ENCODE assay signal across 12 cellular contexts in the genomic region with DNA sequence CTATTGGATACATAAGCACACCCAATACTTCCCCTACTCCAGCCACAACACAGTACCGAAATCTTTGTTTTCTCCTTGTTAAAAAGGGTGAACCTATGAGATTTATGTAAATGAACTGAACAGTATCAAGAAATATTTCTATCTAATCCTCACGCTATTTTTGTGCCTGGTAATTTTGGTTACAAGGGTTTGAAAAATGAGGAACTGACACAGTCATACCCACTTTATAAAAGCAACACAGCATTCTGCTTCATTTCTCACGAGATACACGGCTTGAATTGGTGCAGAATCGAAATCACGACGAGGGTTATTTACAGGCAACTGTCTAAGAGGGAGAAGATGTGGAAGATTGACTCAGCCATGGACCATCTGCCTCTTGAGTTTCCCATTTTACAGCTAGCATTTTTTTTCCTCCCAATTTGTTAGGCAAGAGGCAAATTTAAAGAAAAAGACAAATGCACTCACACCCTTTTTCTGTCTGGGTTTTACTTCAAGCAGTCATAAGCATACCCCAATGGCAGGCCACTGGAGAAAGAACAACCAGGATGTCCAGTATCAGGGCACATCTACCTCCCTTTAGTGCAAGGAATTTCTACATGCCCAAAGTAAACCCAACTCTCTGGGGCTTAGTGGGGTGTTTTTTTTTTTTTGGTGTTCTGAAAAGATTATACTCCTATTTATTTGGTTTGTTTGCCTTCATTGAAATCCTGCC.
DNase-seq lines count a peak whose midpoint lies in the region; ATAC-seq and TF ChIP-seq lines count a peak whose summit lies in the region.
"Had no signal": no experiment of that assay in that cellular context is flagged by ENCODE, and none has a peak within 500 bp of the region (broad histone marks: within the 10 kb centered on the region; RNA-seq: fewer than 3 reads in every experiment).

No MANE protein-coding gene starts in this region.

- DNase-seq in Ammon's horn (ENCODE audit: low spot score), result peak; percentile 41
- peak; percentile 24 for DNase-seq in NB4 (ENCODE audit: low read depth)
- no peak for DNase-seq in ACHN
- no peak for DNase-seq in head of caudate nucleus
- no peak for DNase-seq in NCI-H1105 treated with DMSO at 0.1 percent for 48 hours (lab: John Stamatoyannopoulos, UW)
- no peak for DNase-seq in NCI-H1694 (lab: John Stamatoyannopoulos, UW)
- DNase-seq: adrenal gland, GM23248, NCI-H2081 had no signal

- intact Hi-C loops in head of caudate nucleus (cut with DNase I), result no loop called here

- no peak for TF ChIP-seq POLR2A in NB4 (IDR thresholded peaks at IDR 0.05; ENCODE audit: extremely low read depth, insufficient read length)

- no peak overlapping the region for H3K4me3 ChIP-seq in NB4 (ENCODE audit: low read depth, low read length)
- H3K4me3 ChIP-seq: adrenal gland, GM23248 had no signal

- no peak for TF ChIP-seq CTCF in NB4 (IDR thresholded peaks at IDR 0.05; ENCODE audit: low read depth, low read length)

- in situ Hi-C loops in ACHN (cut with HindIII; ENCODE audit: low pct_ligation_motif_present, low pct_unique_long_range_greater_than_20kb, low sequenced_read_pairs), result no loop called here

- ATAC-seq in GM19328 (IDR thresholded peaks at IDR 0.05; ENCODE audit: unreplicated experiment) (peak; percentile 91), HG02943 (IDR thresholded peaks at IDR 0.05; ENCODE audit: low read depth, unreplicated experiment) (peak; percentile 78)
- ATAC-seq: WTC11 had no signal

Comparison
In these comparisons a context has a peak if more than half of its experiments do, and no peak if none do; other contexts are left out.
1. DNase-seq: peak in Ammon's horn (single experiment) and NB4 (single experiment); none in ACHN (single experiment), head of caudate nucleus (0 of 42), NCI-H1105 treated with DMSO at 0.1 percent for 48 hours (single experiment) and NCI-H1694 (single experiment).